In the genomic region with DNA sequence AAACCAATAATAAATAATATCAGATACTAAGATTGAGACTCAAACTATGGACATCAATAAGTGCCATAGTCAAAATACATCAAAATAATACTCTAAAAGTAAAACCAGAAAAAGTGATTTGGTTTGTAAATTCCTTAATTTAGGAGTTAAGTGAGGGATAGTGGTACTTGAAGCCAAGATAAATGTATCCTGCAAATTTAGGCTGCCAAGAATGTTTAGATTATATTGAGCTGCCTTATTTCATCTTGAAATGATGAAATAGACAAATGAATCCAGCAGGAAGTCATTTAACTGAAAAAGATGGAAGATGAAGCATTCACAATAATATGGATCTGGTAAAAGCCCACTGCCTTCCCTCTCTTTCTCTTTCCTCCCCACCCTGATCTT, we compare ENCODE assay signal across 11 cellular contexts.
DNase-seq lines count a peak whose midpoint lies in the region; ATAC-seq, FAIRE-seq and TF ChIP-seq lines count a peak whose summit lies in the region.
"Had no signal": no experiment of that assay in that cellular context is flagged by ENCODE, and none has a peak within 500 bp of the region (broad histone marks: within the 10 kb centered on the region; RNA-seq: fewer than 3 reads in every experiment).

No MANE protein-coding gene starts in this region.

- no peak for TF ChIP-seq POLR2A in H1 (IDR thresholded peaks at IDR 0.05; ENCODE audit: control extremely low read depth in 1 of 2, low read depth in 2 of 2, low read length in 2 of 2)

- H3K36me3 Mint-ChIP-seq in CD8-positive, alpha-beta T cell: peaks cover 7% of the 10 kb centered on the region
- peaks cover 5% of the 10 kb centered on the region for H3K36me3 Mint-ChIP-seq in osteocyte (ENCODE audit: unreplicated experiment)

- CTCF ChIA-PET in CD8-positive, alpha-beta T cell (lab: Charles Lee): interaction anchor here (0.8 kb wide), 1 partner anchor 113 kb away, joined by 4 read pairs; no protein-coding TSS in a partner anchor
- CTCF ChIA-PET in H1 (lab: Charles Lee; ENCODE audit: partially characterized antibody): interaction anchor here (1.1 to 2.2 kb wide), 2 partner anchors 16 to 56 kb away, joined by 3 to 6 read pairs; no protein-coding TSS in a partner anchor

- no peaks in the 10 kb centered on the region; the same call in 1 of the 2 replicates for H3K79me1 ChIP-seq in H1 (ENCODE audit: low read depth, low read length)

- ATAC-seq in CD8-positive, alpha-beta T cell: no peak
- ATAC-seq in GM21529 (IDR thresholded peaks at IDR 0.05; ENCODE audit: unreplicated experiment): no peak

- no peak overlapping the region for H2BK15ac ChIP-seq in H1 (ENCODE audit: low read length)

- no peaks in the 10 kb centered on the region for H3K9me3 ChIP-seq in CD8-positive, alpha-beta T cell (ENCODE audit: low read length)
- no peaks in the 10 kb centered on the region for H3K9me3 ChIP-seq in MM.1S (replicated peaks; ENCODE audit: insufficient read depth, low read length)
- H3K9me3 ChIP-seq in H1 (ENCODE audit: insufficient read depth in 2 of 2, low read depth in 1 of 2, low read length in 1 of 2): no peaks in the 10 kb centered on the region

- no peak overlapping the region for H2BK120ac ChIP-seq in H1 (replicated peaks; ENCODE audit: low read depth, low read length)

- POLR2A ChIA-PET in CD8-positive, alpha-beta T cell (lab: Charles Lee): no interaction called here
- POLR2A ChIA-PET in H1 (lab: Charles Lee; ENCODE audit: partially characterized antibody): interaction anchor here (0.8 to 1.7 kb wide), 2 partner anchors 53 to 75 kb away, joined by 3 read pairs; no protein-coding TSS in a partner anchor

- no peak overlapping the region for H2BK5ac ChIP-seq in H1 (ENCODE audit: low read depth, low read length)

- H2BK20ac ChIP-seq in H1 (ENCODE audit: low read length): no peak overlapping the region

- no peak overlapping the region for H3K14ac ChIP-seq in H1 (ENCODE audit: insufficient read length)

- H4K20me1 ChIP-seq in MM.1S (ENCODE audit: insufficient read depth, low read length): no peaks in the 10 kb centered on the region
- peaks cover 0 to 1% of the 10 kb centered on the region in 2 experiments for H4K20me1 ChIP-seq in H1 (replicated peaks in 1 of 2; ENCODE audit: control insufficient read depth in 1 of 2, insufficient read depth in 2 of 2, low read length in 2 of 2)

- peaks cover 15% of the 10 kb centered on the region for H3F3A ChIP-seq in MM.1S (ENCODE audit: insufficient read depth, low read length)

- TF ChIP-seq EP300 in H1 (IDR thresholded peaks at IDR 0.05; ENCODE audit: borderline replicate concordance in 1 of 2, low read depth in 2 of 2, low read length in 2 of 2): no peak

- H3K9ac ChIP-seq in MM.1S (ENCODE audit: low read length): no peak overlapping the region
- H3K9ac ChIP-seq in H1 (replicated peaks in 1 of 4; ENCODE audit: extremely low read depth in 1 of 4, low read depth in 3 of 4, low read length in 3 of 4): no peak overlapping the region

- H3K4me2 ChIP-seq in MM.1S (ENCODE audit: low read depth, low read length): no peak overlapping the region
- peak overlapping the region in 1 of 2 experiments; percentile 35; a peak in 1 of 4 replicates for H3K4me2 ChIP-seq in H1 (ENCODE audit: insufficient read depth in 1 of 2, low read depth in 2 of 2, low read length in 2 of 2)

- no peak overlapping the region for H3K23ac ChIP-seq in H1 (ENCODE audit: insufficient read length)

- no peak for TF ChIP-seq RAD21 in H1 (IDR thresholded peaks at IDR 0.05 in 1 of 2, conservative IDR thresholded peaks at IDR 0.05 in 1 of 2; ENCODE audit: low read depth in 2 of 2, low read length in 2 of 2)

- no peak for FAIRE-seq in H1 (lab: Jason Lieb, UNC)

- H3K4me3 ChIP-seq in CD8-positive, alpha-beta T cell (ENCODE audit: low read depth, low read length): no peak overlapping the region
- H3K4me3 ChIP-seq in MM.1S (ENCODE audit: low read length) (no peak overlapping the region), H1 (ENCODE audit: extremely low read depth in 1 of 4, insufficient read depth in 2 of 4, low read depth in 3 of 4, low read length in 4 of 4) (no peak overlapping the region)

- no peaks in the 10 kb centered on the region for H3K27me3 ChIP-seq in CD8-positive, alpha-beta T cell (ENCODE audit: insufficient read depth, low read length)
- H3K27me3 ChIP-seq in MM.1S (replicated peaks; ENCODE audit: insufficient read depth, low read length): no peaks in the 10 kb centered on the region
- H3K27me3 ChIP-seq in H1 (replicated peaks in 1 of 4; ENCODE audit: control insufficient read depth in 3 of 4, extremely low read depth in 1 of 4, insufficient read depth in 3 of 4, low read length in 3 of 4): no peaks in the 10 kb centered on the region

- no peak overlapping the region for H3K56ac ChIP-seq in H1 (replicated peaks; ENCODE audit: insufficient read length, low read depth, low read length)

- no peak overlapping the region for H3K4me3 Mint-ChIP-seq in CD8-positive, alpha-beta T cell
- peak overlapping the region; percentile 51 for H3K4me3 Mint-ChIP-seq in osteocyte (ENCODE audit: unreplicated experiment)

- H3K27me3 Mint-ChIP-seq in CD8-positive, alpha-beta T cell (ENCODE audit: low read depth): no peaks in the 10 kb centered on the region
- no peaks in the 10 kb centered on the region for H3K27me3 Mint-ChIP-seq in osteocyte (ENCODE audit: unreplicated experiment)

- H3K79me2 ChIP-seq in MM.1S (ENCODE audit: low read length) (peaks cover 8% of the 10 kb centered on the region; the same call in 1 of the 2 replicates), H1 (ENCODE audit: control insufficient read depth in 1 of 2, insufficient read depth in 2 of 2, low read length in 2 of 2) (peaks cover 0 to 15% of the 10 kb centered on the region in 2 experiments; a peak in 2 of 4 replicates)

- H3K18ac ChIP-seq in H1 (ENCODE audit: extremely low read depth, low read length): no peak overlapping the region

- H4K91ac ChIP-seq in H1 (replicated peaks; ENCODE audit: insufficient read length, low read length): no peak overlapping the region

- H3K4ac ChIP-seq in H1 (replicated peaks; ENCODE audit: insufficient read length, low read depth, low read length): no peak overlapping the region

- no peak for DNase-seq in CD8-positive, alpha-beta T cell
- DNase-seq in MM.1S: no peak
- DNase-seq in H1 (ENCODE audit: low read depth in 1 of 2, low spot score in 2 of 2): no peak
- no peak for DNase-seq in osteocyte (ENCODE audit: extremely low spot score, unreplicated experiment)
- no peak for DNase-seq in stimulated activated CD4-positive, alpha-beta T cell treated with anti-CD3 and anti-CD28 coated beads, Interleukin-4, amount 100 ng/mL, for 24 hours
- no peak for DNase-seq in AML-193 (lab: John Stamatoyannopoulos, UW)
- no peak for DNase-seq in OCI-M2 (lab: John Stamatoyannopoulos, UW; ENCODE audit: unreplicated experiment)
- DNase-seq: GDM1; NCI-H226; stimulated activated CD8-positive, alpha-beta memory T cell treated with anti-CD3 and anti-CD28 coated beads, Interleukin-4, amount 100 ng/mL, for 48 hours had no signal

- no peaks in the 10 kb centered on the region for H3K9me3 Mint-ChIP-seq in CD8-positive, alpha-beta T cell
- no peaks in the 10 kb centered on the region for H3K9me3 Mint-ChIP-seq in osteocyte (ENCODE audit: unreplicated experiment)

- H2AK5ac ChIP-seq in H1 (ENCODE audit: low read depth, low read length): 0 out of 2 replicates have a peak overlapping the region, but pooled peaks have one; percentile 43

- peaks cover 48% of the 10 kb centered on the region for H3K4me1 Mint-ChIP-seq in CD8-positive, alpha-beta T cell (ENCODE audit: low read depth)
- peaks cover 45% of the 10 kb centered on the region for H3K4me1 Mint-ChIP-seq in osteocyte (ENCODE audit: unreplicated experiment)

- H4K5ac ChIP-seq in H1 (ENCODE audit: insufficient read length, low read depth, low read length): no peak overlapping the region

- TF ChIP-seq CTCF in CD8-positive, alpha-beta T cell (IDR thresholded peaks at IDR 0.05): no peak
- TF ChIP-seq CTCF in MM.1S (IDR thresholded peaks at IDR 0.05; ENCODE audit: low read length) (no peak), H1 (IDR thresholded peaks at IDR 0.05; ENCODE audit: control extremely low read depth in 1 of 3, insufficient read depth in 1 of 3, low read depth in 1 of 3, low read length in 3 of 3) (no peak), osteocyte (IDR thresholded peaks at IDR 0.05) (no peak)

- H3K9me2 ChIP-seq in MM.1S (replicated peaks; ENCODE audit: insufficient read depth, low read length): no peaks in the 10 kb centered on the region

- H3K4me1 ChIP-seq in CD8-positive, alpha-beta T cell (ENCODE audit: insufficient read depth, low read length): peaks cover 25% of the 10 kb centered on the region
- H3K4me1 ChIP-seq in MM.1S (ENCODE audit: low read length) (peaks cover 25% of the 10 kb centered on the region), H1 (replicated peaks in 1 of 4; ENCODE audit: control insufficient read depth in 3 of 4, insufficient read depth in 4 of 4, low read length in 3 of 4) (peaks cover 3 to 28% (median 13%) of the 10 kb centered on the region in 4 experiments)

- H3K36me3 ChIP-seq in CD8-positive, alpha-beta T cell (ENCODE audit: insufficient read depth, low read length): no peaks in the 10 kb centered on the region
- H3K36me3 ChIP-seq in MM.1S (replicated peaks; ENCODE audit: insufficient read depth, low read length): no peaks in the 10 kb centered on the region
- no peaks in the 10 kb centered on the region for H3K36me3 ChIP-seq in H1 (ENCODE audit: control insufficient read depth in 2 of 4, insufficient read depth in 4 of 4, low read length in 3 of 4)

- H2AFZ ChIP-seq in MM.1S (ENCODE audit: low read length) (no peak overlapping the region), H1 (ENCODE audit: low read length) (no peak overlapping the region)

- H4K8ac ChIP-seq in H1 (ENCODE audit: extremely low read depth, insufficient read depth, low read length): no peak overlapping the region

- peak overlapping the region; percentile 90 for H3K27ac Mint-ChIP-seq in CD8-positive, alpha-beta T cell
- H3K27ac Mint-ChIP-seq in osteocyte (ENCODE audit: unreplicated experiment): peak overlapping the region; percentile 79

- no peaks in the 10 kb centered on the region; the same call in 1 of the 2 replicates for H3K23me2 ChIP-seq in H1 (ENCODE audit: low read depth, low read length)

- intact Hi-C loops in CD8-positive, alpha-beta T cell (cut with DNase I, micrococcal nuclease): loop anchor here (2.0 to 10.0 kb wide), 5 partner anchors 16 to 132 kb away; a partner anchor contains a TSS

- no peak overlapping the region for H3K27ac ChIP-seq in CD8-positive, alpha-beta T cell (ENCODE audit: low read depth, low read length)
- peak overlapping the region; percentile 1; the same call in 1 of the 2 replicates for H3K27ac ChIP-seq in MM.1S (ENCODE audit: low read length)
- no peak overlapping the region for H3K27ac ChIP-seq in H1 (ENCODE audit: low read depth, low read length)

- no peak overlapping the region for H2BK12ac ChIP-seq in H1 (ENCODE audit: low read depth, low read length)

TF ChIP-seq in H1, 55 proteins besides CTCF, POLR2A, EP300 and RAD21 (continues in another document):
- TF ChIP-seq, protein P1, sequence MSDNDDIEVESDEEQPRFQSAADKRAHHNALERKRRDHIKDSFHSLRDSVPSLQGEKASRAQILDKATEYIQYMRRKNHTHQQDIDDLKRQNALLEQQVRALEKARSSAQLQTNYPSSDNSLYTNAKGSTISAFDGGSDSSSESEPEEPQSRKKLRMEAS (IDR thresholded peaks at IDR 0.05): no peak
- TF ChIP-seq TBP (IDR thresholded peaks at IDR 0.05; ENCODE audit: low read depth, low read length): no peak
- no peak for TF ChIP-seq HDAC6 (IDR thresholded peaks at IDR 0.05; ENCODE audit: low read depth, low read length)
- no peak for TF ChIP-seq YY1 (IDR thresholded peaks at IDR 0.05; ENCODE audit: low read depth, low read length)
